Comparison of ENCODE assay signal across 1 cellular context in genomic region chr3:129536806-129537205, GRCh38.
TF ChIP-seq lines count a peak whose summit lies in the region.

No MANE protein-coding gene starts in this region.

TF ChIP-seq in GM23338, 12 proteins besides CTCF, POLR2A, EP300 and RAD21:
- TF ChIP-seq, protein P1, sequence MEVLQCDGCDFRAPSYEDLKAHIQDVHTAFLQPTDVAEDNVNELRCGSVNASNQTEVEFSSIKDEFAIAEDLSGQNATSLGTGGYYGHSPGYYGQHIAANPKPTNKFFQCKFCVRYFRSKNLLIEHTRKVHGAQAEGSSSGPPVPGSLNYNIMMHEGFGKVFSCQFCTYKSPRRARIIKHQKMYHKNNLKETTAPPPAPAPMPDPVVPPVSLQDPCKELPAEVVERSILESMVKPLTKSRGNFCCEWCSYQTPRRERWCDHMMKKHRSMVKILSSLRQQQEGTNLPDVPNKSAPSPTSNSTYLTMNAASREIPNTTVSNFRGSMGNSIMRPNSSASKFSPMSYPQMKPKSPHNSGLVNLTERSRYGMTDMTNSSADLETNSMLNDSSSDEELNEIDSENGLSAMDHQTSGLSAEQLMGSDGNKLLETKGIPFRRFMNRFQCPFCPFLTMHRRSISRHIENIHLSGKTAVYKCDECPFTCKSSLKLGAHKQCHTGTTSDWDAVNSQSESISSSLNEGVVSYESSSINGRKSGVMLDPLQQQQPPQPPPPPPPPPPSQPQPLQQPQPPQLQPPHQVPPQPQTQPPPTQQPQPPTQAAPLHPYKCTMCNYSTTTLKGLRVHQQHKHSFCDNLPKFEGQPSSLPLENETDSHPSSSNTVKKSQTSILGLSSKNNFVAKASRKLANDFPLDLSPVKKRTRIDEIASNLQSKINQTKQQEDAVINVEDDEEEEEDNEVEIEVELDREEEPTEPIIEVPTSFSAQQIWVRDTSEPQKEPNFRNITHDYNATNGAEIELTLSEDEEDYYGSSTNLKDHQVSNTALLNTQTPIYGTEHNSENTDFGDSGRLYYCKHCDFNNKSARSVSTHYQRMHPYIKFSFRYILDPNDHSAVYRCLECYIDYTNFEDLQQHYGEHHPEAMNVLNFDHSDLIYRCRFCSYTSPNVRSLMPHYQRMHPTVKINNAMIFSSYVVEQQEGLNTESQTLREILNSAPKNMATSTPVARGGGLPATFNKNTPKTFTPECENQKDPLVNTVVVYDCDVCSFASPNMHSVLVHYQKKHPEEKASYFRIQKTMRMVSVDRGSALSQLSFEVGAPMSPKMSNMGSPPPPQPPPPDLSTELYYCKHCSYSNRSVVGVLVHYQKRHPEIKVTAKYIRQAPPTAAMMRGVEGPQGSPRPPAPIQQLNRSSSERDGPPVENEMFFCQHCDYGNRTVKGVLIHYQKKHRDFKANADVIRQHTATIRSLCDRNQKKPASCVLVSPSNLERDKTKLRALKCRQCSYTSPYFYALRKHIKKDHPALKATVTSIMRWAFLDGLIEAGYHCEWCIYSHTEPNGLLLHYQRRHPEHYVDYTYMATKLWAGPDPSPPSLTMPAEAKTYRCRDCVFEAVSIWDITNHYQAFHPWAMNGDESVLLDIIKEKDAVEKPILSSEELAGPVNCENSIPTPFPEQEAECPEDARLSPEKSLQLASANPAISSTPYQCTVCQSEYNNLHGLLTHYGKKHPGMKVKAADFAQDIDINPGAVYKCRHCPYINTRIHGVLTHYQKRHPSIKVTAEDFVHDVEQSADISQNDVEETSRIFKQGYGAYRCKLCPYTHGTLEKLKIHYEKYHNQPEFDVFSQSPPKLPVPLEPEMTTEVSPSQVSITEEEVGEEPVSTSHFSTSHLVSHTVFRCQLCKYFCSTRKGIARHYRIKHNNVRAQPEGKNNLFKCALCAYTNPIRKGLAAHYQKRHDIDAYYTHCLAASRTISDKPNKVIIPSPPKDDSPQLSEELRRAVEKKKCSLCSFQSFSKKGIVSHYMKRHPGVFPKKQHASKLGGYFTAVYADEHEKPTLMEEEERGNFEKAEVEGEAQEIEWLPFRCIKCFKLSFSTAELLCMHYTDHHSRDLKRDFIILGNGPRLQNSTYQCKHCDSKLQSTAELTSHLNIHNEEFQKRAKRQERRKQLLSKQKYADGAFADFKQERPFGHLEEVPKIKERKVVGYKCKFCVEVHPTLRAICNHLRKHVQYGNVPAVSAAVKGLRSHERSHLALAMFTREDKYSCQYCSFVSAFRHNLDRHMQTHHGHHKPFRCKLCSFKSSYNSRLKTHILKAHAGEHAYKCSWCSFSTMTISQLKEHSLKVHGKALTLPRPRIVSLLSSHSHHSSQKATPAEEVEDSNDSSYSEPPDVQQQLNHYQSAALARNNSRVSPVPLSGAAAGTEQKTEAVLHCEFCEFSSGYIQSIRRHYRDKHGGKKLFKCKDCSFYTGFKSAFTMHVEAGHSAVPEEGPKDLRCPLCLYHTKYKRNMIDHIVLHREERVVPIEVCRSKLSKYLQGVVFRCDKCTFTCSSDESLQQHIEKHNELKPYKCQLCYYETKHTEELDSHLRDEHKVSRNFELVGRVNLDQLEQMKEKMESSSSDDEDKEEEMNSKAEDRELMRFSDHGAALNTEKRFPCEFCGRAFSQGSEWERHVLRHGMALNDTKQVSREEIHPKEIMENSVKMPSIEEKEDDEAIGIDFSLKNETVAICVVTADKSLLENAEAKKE (CRISPR knock-in tag; IDR thresholded peaks at IDR 0.05): no peak
- TF ChIP-seq JUNB (IDR thresholded peaks at IDR 0.05; ENCODE audit: unreplicated experiment) (no peak), ZNF114 (CRISPR knock-in tag; IDR thresholded peaks at IDR 0.05) (no peak), REST (IDR thresholded peaks at IDR 0.05; ENCODE audit: unreplicated experiment) (no peak), STAT1 (IDR thresholded peaks at IDR 0.05; ENCODE audit: unreplicated experiment) (no peak), ZNF331 (CRISPR knock-in tag; IDR thresholded peaks at IDR 0.05; ENCODE audit: low read depth) (no peak), EZH2 (IDR thresholded peaks at IDR 0.05; ENCODE audit: low read depth, unreplicated experiment) (no peak), POLR2AphosphoS5 (IDR thresholded peaks at IDR 0.05; ENCODE audit: low read depth) (no peak), CREB1 (CRISPR knock-in tag; IDR thresholded peaks at IDR 0.05; ENCODE audit: low read depth) (no peak), EZH2phosphoT487 (IDR thresholded peaks at IDR 0.05; ENCODE audit: unreplicated experiment) (no peak), NANOG (IDR thresholded peaks at IDR 0.05; ENCODE audit: borderline replicate concordance) (no peak)
- TF ChIP-seq, protein P2, sequence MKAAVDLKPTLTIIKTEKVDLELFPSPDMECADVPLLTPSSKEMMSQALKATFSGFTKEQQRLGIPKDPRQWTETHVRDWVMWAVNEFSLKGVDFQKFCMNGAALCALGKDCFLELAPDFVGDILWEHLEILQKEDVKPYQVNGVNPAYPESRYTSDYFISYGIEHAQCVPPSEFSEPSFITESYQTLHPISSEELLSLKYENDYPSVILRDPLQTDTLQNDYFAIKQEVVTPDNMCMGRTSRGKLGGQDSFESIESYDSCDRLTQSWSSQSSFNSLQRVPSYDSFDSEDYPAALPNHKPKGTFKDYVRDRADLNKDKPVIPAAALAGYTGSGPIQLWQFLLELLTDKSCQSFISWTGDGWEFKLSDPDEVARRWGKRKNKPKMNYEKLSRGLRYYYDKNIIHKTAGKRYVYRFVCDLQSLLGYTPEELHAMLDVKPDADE (IDR thresholded peaks at IDR 0.05): no peak
